Comparison of ENCODE assay signal across 2 cellular contexts in genomic region chrX:132945055-132945599, GRCh38. TPM values are rescaled to one million over a fixed set of nuclear protein-coding genes. Genes with fewer than 3 reads are reported as not detected.
"Had no signal": no experiment of that assay in that cellular context is flagged by ENCODE, and none has a peak within 500 bp of the region (broad histone marks: within the 10 kb centered on the region; RNA-seq: fewer than 3 reads in every experiment).

No MANE protein-coding gene starts in this region.

RNA-seq across cellular contexts. Expression of gene HS6ST2, which starts 13.3 kb away (rescaled TPM):
- total RNA-seq: GM23248, HFFc6 had no signal
- polyA plus RNA-seq: GM23248 had no signal
